In the genomic region with DNA sequence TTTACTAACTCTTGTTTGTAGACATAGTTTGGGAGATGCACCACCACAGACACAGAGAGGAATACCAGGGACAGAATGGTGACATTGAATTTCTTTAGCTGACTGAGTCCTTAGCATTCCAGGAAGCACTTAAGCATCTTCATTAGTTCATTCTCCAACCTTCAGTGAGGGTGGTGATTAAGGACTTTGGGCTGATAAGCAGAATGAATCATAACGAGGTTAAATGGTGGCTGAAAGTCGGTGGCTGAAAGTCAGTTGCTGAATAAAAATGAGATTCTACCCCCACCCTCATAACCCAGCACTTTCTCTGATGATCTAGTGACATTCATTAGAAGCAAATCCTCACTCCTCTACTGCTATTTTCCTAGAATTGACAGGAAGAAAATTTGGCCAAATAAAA, we compare ENCODE assay signal across 1 cellular context.
TF ChIP-seq lines count a peak whose summit lies in the region.

No MANE protein-coding gene starts in this region.

TF ChIP-seq in GM12878, 131 proteins besides CTCF, POLR2A, EP300 and RAD21 (continued from another document):
- peak; percentile 60; the same call in 1 of the 2 replicates for TF ChIP-seq NR2F1 (conservative IDR thresholded peaks at IDR 0.05)
- TF ChIP-seq, protein P1, sequence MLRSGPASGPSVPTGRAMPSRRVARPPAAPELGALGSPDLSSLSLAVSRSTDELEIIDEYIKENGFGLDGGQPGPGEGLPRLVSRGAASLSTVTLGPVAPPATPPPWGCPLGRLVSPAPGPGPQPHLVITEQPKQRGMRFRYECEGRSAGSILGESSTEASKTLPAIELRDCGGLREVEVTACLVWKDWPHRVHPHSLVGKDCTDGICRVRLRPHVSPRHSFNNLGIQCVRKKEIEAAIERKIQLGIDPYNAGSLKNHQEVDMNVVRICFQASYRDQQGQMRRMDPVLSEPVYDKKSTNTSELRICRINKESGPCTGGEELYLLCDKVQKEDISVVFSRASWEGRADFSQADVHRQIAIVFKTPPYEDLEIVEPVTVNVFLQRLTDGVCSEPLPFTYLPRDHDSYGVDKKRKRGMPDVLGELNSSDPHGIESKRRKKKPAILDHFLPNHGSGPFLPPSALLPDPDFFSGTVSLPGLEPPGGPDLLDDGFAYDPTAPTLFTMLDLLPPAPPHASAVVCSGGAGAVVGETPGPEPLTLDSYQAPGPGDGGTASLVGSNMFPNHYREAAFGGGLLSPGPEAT (IDR thresholded peaks at IDR 0.05; ENCODE audit: low read depth): no peak
- TF ChIP-seq RUNX3 (IDR thresholded peaks at IDR 0.05; ENCODE audit: low read length): peak; percentile 49
- TF ChIP-seq, protein P2, sequence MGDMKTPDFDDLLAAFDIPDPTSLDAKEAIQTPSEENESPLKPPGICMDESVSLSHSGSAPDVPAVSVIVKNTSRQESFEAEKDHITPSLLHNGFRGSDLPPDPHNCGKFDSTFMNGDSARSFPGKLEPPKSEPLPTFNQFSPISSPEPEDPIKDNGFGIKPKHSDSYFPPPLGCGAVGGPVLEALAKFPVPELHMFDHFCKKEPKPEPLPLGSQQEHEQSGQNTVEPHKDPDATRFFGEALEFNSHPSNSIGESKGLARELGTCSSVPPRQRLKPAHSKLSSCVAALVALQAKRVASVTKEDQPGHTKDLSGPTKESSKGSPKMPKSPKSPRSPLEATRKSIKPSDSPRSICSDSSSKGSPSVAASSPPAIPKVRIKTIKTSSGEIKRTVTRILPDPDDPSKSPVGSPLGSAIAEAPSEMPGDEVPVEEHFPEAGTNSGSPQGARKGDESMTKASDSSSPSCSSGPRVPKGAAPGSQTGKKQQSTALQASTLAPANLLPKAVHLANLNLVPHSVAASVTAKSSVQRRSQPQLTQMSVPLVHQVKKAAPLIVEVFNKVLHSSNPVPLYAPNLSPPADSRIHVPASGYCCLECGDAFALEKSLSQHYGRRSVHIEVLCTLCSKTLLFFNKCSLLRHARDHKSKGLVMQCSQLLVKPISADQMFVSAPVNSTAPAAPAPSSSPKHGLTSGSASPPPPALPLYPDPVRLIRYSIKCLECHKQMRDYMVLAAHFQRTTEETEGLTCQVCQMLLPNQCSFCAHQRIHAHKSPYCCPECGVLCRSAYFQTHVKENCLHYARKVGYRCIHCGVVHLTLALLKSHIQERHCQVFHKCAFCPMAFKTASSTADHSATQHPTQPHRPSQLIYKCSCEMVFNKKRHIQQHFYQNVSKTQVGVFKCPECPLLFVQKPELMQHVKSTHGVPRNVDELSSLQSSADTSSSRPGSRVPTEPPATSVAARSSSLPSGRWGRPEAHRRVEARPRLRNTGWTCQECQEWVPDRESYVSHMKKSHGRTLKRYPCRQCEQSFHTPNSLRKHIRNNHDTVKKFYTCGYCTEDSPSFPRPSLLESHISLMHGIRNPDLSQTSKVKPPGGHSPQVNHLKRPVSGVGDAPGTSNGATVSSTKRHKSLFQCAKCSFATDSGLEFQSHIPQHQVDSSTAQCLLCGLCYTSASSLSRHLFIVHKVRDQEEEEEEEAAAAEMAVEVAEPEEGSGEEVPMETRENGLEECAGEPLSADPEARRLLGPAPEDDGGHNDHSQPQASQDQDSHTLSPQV (IDR thresholded peaks at IDR 0.05): no peak
- TF ChIP-seq IRF4 (IDR thresholded peaks at IDR 0.05; ENCODE audit: low read depth, low read length): no peak
- peak; percentile 17; the same call in 1 of the 2 replicates for TF ChIP-seq JUNB (IDR thresholded peaks at IDR 0.05)
- no peak for TF ChIP-seq CHD2 (IDR thresholded peaks at IDR 0.05; ENCODE audit: borderline replicate concordance, low read depth, low read length)
- no peak for TF ChIP-seq PML (IDR thresholded peaks at IDR 0.05; ENCODE audit: low read length)
- no peak for TF ChIP-seq NR2C2 (IDR thresholded peaks at IDR 0.05; ENCODE audit: borderline replicate concordance, control insufficient read depth, insufficient read length, low read depth)
TF ChIP-seq in GM12878: peak in this region for 3.
